Comparison of ENCODE assay signal across 14 cellular contexts in the genomic region with DNA sequence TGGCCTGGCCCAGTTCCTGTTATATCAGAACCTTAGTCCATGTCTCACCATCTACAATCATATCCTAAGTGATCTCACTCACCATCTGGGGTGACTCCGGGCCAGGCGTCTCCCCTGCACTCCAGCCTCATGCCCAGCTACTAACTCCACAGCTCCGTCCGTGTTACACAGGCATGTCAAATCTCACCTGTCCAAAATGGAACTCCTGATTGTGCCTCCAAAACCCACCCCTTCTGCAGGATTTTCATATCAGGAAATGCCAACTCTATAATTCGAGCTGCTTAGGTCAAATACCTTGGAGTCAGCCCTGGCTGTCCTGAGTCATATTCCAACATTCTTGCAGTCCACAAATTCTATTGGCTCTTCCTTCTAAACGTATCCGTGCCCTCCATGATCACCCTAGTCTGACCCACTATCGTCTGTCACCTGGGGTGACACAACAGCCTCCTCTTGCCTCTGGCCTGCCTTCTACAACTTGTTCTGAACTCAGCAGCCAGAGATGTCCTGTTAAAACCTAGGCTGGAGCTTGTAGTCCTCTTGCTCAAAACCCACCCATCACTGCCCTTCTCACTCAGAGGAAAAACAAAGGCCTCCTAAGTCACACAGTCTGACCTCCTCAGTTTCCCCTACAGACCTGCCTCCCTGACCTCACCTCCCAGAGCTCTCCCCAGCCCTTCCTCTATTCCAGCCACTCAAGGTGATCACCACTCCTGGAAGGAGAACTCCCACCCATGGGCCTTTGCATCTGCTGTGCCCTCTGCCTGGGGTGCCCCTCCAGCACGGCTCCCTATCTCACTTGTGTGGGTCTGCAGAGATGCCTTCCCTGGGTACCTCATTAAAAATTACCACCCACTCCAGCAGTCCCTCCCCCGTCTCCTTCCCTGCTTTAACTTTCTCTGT.
DNase-seq lines count a peak whose midpoint lies in the region; ATAC-seq, FAIRE-seq and TF ChIP-seq lines count a peak whose summit lies in the region.
"Had no signal": no experiment of that assay in that cellular context is flagged by ENCODE, and none has a peak within 500 bp of the region (broad histone marks: within the 10 kb centered on the region; RNA-seq: fewer than 3 reads in every experiment).

No MANE protein-coding gene starts in this region.

- H3K27me3 Mint-ChIP-seq in CD14-positive monocyte (ENCODE audit: low read depth in 3 of 3) (peaks cover 2 to 3% (median 3%) of the 10 kb centered on the region in 3 donors), endothelial cell (ENCODE audit: unreplicated experiment) (peaks cover 8% of the 10 kb centered on the region), WTC11 (ENCODE audit: low read depth) (peaks cover 12% of the 10 kb centered on the region)

- TF ChIP-seq EP300 in transverse colon (IDR thresholded peaks at IDR 0.05; ENCODE audit: low read depth) = no peak

- WGBS in transverse colon (ENCODE audit: low coverage in 1 of 2), 2 donors = 70 to 91% methylated on average over 5 to 10 of the region's 10 CpGs

- CTCF ChIA-PET in WTC11 (lab: Charles Lee) = interaction anchor here (1.0 to 1.1 kb wide), 3 partner anchors 8 to 362 kb away, joined by 3 to 5 read pairs (median 4); no protein-coding TSS in a partner anchor

- H3K27ac ChIP-seq in neutrophil = peak overlapping the region; percentile 99
- no peak overlapping the region for H3K27ac ChIP-seq in transverse colon

- H3K4me3 Mint-ChIP-seq in CD14-positive monocyte (no peak overlapping the region), endothelial cell (ENCODE audit: unreplicated experiment) (peak overlapping the region; percentile 16), WTC11 (no peak overlapping the region)
- H3K4me3 Mint-ChIP-seq: CD4-positive, alpha-beta memory T cell had no signal

- H3K27ac Mint-ChIP-seq in CD14-positive monocyte (peak overlapping the region; percentile 56 to 96 (median 93)), endothelial cell (ENCODE audit: unreplicated experiment) (peak overlapping the region; percentile 39), WTC11 (no peak overlapping the region)
- H3K27ac Mint-ChIP-seq: CD4-positive, alpha-beta memory T cell had no signal

- H3K36me3 ChIP-seq in neutrophil = peaks cover 8% of the 10 kb centered on the region
- no peaks in the 10 kb centered on the region for H3K36me3 ChIP-seq in transverse colon
- H3K36me3 ChIP-seq: prostate gland had no signal

- TF ChIP-seq CTCF in CD14-positive monocyte (IDR thresholded peaks at IDR 0.05) (no peak), endothelial cell (IDR thresholded peaks at IDR 0.05; ENCODE audit: unreplicated experiment) (no peak), neutrophil (IDR thresholded peaks at IDR 0.05) (no peak), WTC11 (IDR thresholded peaks at IDR 0.05) (no peak), transverse colon (IDR thresholded peaks at IDR 0.05) (no peak)

- TF ChIP-seq POLR2A in transverse colon (IDR thresholded peaks at IDR 0.05) = no peak

- H3K4me1 ChIP-seq in neutrophil (ENCODE audit: control insufficient read depth in 1 of 2, insufficient read depth in 1 of 2, low read depth in 1 of 2, low read length in 1 of 2) = peaks cover 85 to 86% of the 10 kb centered on the region in 2 experiments
- H3K4me1 ChIP-seq in transverse colon = peaks cover 4 to 31% (median 13%) of the 10 kb centered on the region in 4 donors

- ATAC-seq in WTC11 (no peak), HG03097 (IDR thresholded peaks at IDR 0.05; ENCODE audit: low FRiP score, unreplicated experiment) (no peak)

- H3K9me3 Mint-ChIP-seq in CD14-positive monocyte = no peaks in the 10 kb centered on the region
- no peaks in the 10 kb centered on the region for H3K9me3 Mint-ChIP-seq in endothelial cell (ENCODE audit: unreplicated experiment)
- no peaks in the 10 kb centered on the region for H3K9me3 Mint-ChIP-seq in WTC11
- H3K9me3 Mint-ChIP-seq: CD4-positive, alpha-beta memory T cell had no signal

- H3K27me3 ChIP-seq in neutrophil = no peaks in the 10 kb centered on the region
- no peaks in the 10 kb centered on the region for H3K27me3 ChIP-seq in transverse colon

- no peak for DNase-seq in CD14-positive monocyte (ENCODE audit: low spot score)
- DNase-seq in RCC 7860 (ENCODE audit: low spot score) = peak; percentile 95
- no peak for DNase-seq in endothelial cell (ENCODE audit: low spot score)
- no peak for DNase-seq in GOT3 (lab: John Stamatoyannopoulos, UW)
- DNase-seq in WTC11 (ENCODE audit: low spot score) = no peak
- DNase-seq in transverse colon = no peak
- DNase-seq: activated effector memory CD4-positive, alpha-beta T cell treated with Interleukin-2 at 50 U/mL for 16 hours; CD4-positive, alpha-beta memory T cell; NCI-H1092 had no signal

- peak; percentile 92 for FAIRE-seq in RCC 7860 (lab: Jason Lieb, UNC)
- FAIRE-seq: GM12878, islet of Langerhans had no signal

- H3K4me1 Mint-ChIP-seq in CD14-positive monocyte (peaks cover 68% of the 10 kb centered on the region), endothelial cell (ENCODE audit: unreplicated experiment) (peaks cover 29% of the 10 kb centered on the region), WTC11 (peaks cover 60% of the 10 kb centered on the region)

- in situ Hi-C loops in transverse colon (cut with MboI; ENCODE audit: low pct_ligation_motif_present in 1 of 4, low pct_unique_long_range_greater_than_20kb in 1 of 4, low sequenced_read_pairs in 3 of 4) = no loop called here

- peak overlapping the region; percentile 40 to 46 for H3K4me3 ChIP-seq in neutrophil (ENCODE audit: low read depth in 1 of 2, low read length in 1 of 2)
- no peak overlapping the region for H3K4me3 ChIP-seq in transverse colon
- H3K4me3 ChIP-seq: GM12878, prostate gland had no signal

- intact Hi-C loops in CD14-positive monocyte (cut with micrococcal nuclease) = no loop called here
- intact Hi-C loops in transverse colon (cut with DNase I; ENCODE audit: low total_unique reads) = no loop called here

- H3K9me3 ChIP-seq in neutrophil = no peaks in the 10 kb centered on the region
- H3K9me3 ChIP-seq in transverse colon = no peaks in the 10 kb centered on the region
- H3K9me3 ChIP-seq: prostate gland had no signal

- POLR2A ChIA-PET in WTC11 (lab: Charles Lee) = no interaction called here

- H3K36me3 Mint-ChIP-seq in CD14-positive monocyte = peaks cover 20 to 37% of the 10 kb centered on the region in 2 donors
- no peaks in the 10 kb centered on the region for H3K36me3 Mint-ChIP-seq in endothelial cell (ENCODE audit: low read depth, unreplicated experiment)
- no peaks in the 10 kb centered on the region for H3K36me3 Mint-ChIP-seq in WTC11
- H3K36me3 Mint-ChIP-seq: CD4-positive, alpha-beta memory T cell had no signal

TF ChIP-seq in WTC11, 78 proteins besides CTCF, POLR2A, EP300 and RAD21 (continues in another document):
- TF ChIP-seq HMGA2 (CRISPR knock-in tag; IDR thresholded peaks at IDR 0.05) = no peak
- TF ChIP-seq TEAD1 (CRISPR knock-in tag; IDR thresholded peaks at IDR 0.05) = no peak
- TF ChIP-seq, protein P1, sequence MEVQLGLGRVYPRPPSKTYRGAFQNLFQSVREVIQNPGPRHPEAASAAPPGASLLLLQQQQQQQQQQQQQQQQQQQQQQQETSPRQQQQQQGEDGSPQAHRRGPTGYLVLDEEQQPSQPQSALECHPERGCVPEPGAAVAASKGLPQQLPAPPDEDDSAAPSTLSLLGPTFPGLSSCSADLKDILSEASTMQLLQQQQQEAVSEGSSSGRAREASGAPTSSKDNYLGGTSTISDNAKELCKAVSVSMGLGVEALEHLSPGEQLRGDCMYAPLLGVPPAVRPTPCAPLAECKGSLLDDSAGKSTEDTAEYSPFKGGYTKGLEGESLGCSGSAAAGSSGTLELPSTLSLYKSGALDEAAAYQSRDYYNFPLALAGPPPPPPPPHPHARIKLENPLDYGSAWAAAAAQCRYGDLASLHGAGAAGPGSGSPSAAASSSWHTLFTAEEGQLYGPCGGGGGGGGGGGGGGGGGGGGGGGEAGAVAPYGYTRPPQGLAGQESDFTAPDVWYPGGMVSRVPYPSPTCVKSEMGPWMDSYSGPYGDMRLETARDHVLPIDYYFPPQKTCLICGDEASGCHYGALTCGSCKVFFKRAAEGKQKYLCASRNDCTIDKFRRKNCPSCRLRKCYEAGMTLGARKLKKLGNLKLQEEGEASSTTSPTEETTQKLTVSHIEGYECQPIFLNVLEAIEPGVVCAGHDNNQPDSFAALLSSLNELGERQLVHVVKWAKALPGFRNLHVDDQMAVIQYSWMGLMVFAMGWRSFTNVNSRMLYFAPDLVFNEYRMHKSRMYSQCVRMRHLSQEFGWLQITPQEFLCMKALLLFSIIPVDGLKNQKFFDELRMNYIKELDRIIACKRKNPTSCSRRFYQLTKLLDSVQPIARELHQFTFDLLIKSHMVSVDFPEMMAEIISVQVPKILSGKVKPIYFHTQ (CRISPR knock-in tag; IDR thresholded peaks at IDR 0.05) = no peak
- TF ChIP-seq, protein P2, sequence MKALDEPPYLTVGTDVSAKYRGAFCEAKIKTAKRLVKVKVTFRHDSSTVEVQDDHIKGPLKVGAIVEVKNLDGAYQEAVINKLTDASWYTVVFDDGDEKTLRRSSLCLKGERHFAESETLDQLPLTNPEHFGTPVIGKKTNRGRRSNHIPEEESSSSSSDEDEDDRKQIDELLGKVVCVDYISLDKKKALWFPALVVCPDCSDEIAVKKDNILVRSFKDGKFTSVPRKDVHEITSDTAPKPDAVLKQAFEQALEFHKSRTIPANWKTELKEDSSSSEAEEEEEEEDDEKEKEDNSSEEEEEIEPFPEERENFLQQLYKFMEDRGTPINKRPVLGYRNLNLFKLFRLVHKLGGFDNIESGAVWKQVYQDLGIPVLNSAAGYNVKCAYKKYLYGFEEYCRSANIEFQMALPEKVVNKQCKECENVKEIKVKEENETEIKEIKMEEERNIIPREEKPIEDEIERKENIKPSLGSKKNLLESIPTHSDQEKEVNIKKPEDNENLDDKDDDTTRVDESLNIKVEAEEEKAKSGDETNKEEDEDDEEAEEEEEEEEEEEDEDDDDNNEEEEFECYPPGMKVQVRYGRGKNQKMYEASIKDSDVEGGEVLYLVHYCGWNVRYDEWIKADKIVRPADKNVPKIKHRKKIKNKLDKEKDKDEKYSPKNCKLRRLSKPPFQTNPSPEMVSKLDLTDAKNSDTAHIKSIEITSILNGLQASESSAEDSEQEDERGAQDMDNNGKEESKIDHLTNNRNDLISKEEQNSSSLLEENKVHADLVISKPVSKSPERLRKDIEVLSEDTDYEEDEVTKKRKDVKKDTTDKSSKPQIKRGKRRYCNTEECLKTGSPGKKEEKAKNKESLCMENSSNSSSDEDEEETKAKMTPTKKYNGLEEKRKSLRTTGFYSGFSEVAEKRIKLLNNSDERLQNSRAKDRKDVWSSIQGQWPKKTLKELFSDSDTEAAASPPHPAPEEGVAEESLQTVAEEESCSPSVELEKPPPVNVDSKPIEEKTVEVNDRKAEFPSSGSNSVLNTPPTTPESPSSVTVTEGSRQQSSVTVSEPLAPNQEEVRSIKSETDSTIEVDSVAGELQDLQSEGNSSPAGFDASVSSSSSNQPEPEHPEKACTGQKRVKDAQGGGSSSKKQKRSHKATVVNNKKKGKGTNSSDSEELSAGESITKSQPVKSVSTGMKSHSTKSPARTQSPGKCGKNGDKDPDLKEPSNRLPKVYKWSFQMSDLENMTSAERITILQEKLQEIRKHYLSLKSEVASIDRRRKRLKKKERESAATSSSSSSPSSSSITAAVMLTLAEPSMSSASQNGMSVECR (CRISPR knock-in tag; IDR thresholded peaks at IDR 0.05; ENCODE audit: borderline replicate concordance) = no peak

Comparison
In these comparisons a context has a peak if more than half of its experiments do, and no peak if none do; other contexts are left out.
1. H3K4me3 ChIP-seq: peak in neutrophil (2 of 2); none in transverse colon (0 of 4).